In the genomic region with DNA sequence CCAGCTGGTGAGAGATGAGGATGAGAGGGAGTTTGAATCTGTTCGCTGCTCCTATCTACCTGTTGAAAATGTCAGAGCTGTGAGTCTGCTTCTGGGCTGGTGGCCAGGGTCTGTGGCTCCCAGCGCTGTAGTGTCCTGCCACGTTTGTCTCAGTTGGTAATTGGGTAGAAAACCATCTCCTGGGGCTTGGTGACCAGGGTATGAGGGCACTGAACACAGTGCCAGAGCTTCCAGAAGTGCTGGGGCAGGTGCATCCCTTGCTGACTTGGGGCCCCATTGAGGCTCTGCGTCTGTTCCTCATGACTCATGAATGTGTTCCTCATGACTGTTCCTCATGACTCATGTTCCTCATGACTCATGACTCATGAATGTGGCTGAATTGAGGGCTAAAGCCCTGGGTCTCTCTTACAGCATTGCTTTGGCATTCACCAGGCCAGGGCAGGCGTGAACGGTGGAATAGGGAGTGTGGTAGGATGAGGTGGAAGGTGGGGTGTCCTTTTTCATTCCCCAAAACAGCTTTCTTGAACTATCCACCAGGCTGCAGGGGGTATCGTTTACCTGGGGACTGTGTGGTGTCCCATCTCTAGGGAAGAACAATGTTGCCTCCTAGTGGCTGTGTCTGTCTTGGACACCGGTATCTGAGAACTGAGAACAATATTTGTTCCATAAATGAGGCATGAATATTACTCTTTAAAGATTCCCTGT, we compare ENCODE assay signal across 8 cellular contexts.
A peak's percentile ranks its signal among the peaks of the same experiment; 100 is the strongest.
DNase-seq lines count a peak whose midpoint lies in the region; ATAC-seq and TF ChIP-seq lines count a peak whose summit lies in the region.

No MANE protein-coding gene starts in this region.

- DNase-seq in Calu3 (peak; percentile 89), NCI-H748 (lab: John Stamatoyannopoulos, UW; ENCODE audit: unreplicated experiment) (peak; percentile 58), heart right ventricle (peak in 1 of 2 donors; percentile 23), smooth muscle cell of the brain vasculature (ENCODE audit: low read depth, low spot score) (peak; percentile 94)
- peak; percentile 68 for DNase-seq in activated naive CD4-positive, alpha-beta T cell treated with anti-CD3 and anti-CD28 coated beads for 36 hours
- DNase-seq in effector memory CD4-positive, alpha-beta T cell = no peak

- no peaks in the 10 kb centered on the region for H3K27me3 Mint-ChIP-seq in Calu3 (ENCODE audit: unreplicated experiment)
- H3K27me3 Mint-ChIP-seq in activated naive CD4-positive, alpha-beta T cell treated with anti-CD3 and anti-CD28 coated beads for 36 hours (ENCODE audit: low read depth) = peaks cover 20% of the 10 kb centered on the region

- TF ChIP-seq CTCF in Calu3 (IDR thresholded peaks at IDR 0.05; ENCODE audit: unreplicated experiment) (peak; percentile 61), heart right ventricle (IDR thresholded peaks at IDR 0.05) (peak in 5 of 9 donors; percentile 36 to 48 (median 38))

- H3K27me3 ChIP-seq in heart right ventricle = peaks cover 0 to 16% (median 0%) of the 10 kb centered on the region in 7 donors
- no peaks in the 10 kb centered on the region for H3K27me3 ChIP-seq in effector memory CD4-positive, alpha-beta T cell (replicated peaks; ENCODE audit: control insufficient read depth, insufficient read depth, low read length, poor library complexity, severe bottlenecking)

- peaks cover 0 to 37% (median 4%) of the 10 kb centered on the region in 9 donors for H3K4me1 ChIP-seq in heart right ventricle
- no peaks in the 10 kb centered on the region for H3K4me1 ChIP-seq in effector memory CD4-positive, alpha-beta T cell (ENCODE audit: control insufficient read depth, insufficient read depth, low read length, poor library complexity, severe bottlenecking)

- CTCF ChIA-PET in Calu3 (lab: Charles Lee) = interaction anchor here (0.6 to 2.2 kb wide), 9 partner anchors 18 to 329 kb away, joined by 3 to 33 read pairs (median 3); no protein-coding TSS in a partner anchor
- CTCF ChIA-PET in activated naive CD4-positive, alpha-beta T cell treated with anti-CD3 and anti-CD28 coated beads for 36 hours (lab: Charles Lee) = interaction anchor here (1.0 kb wide), 1 partner anchor 327 kb away, joined by 3 read pairs; no protein-coding TSS in a partner anchor

- H3K4me3 ChIP-seq in heart right ventricle = no peak overlapping the region
- no peak overlapping the region for H3K4me3 ChIP-seq in effector memory CD4-positive, alpha-beta T cell (ENCODE audit: insufficient read depth, low read depth, low read length, poor library complexity, severe bottlenecking)

- 52 to 66% methylated on average over 8 of the region's 8 CpGs for WGBS in heart right ventricle, 2 donors

- peak overlapping the region in 1 of 10 donors; percentile 66 for H3K27ac ChIP-seq in heart right ventricle
- H3K27ac ChIP-seq in effector memory CD4-positive, alpha-beta T cell (ENCODE audit: insufficient read depth, low read length, poor library complexity, severe bottlenecking) = no peak overlapping the region

- intact Hi-C loops in Calu3 (cut with micrococcal nuclease; ENCODE audit: unreplicated experiment) (loop anchor here (1.0 to 10.0 kb wide), 5 partner anchors 105 to 665 kb away; no protein-coding TSS in a partner anchor), heart right ventricle (cut with DNase I) (loop anchor here in 2 of 10 donors (10.0 kb wide), 3 partner anchors 105 to 325 kb away; no protein-coding TSS in a partner anchor)
- intact Hi-C loops in activated naive CD4-positive, alpha-beta T cell treated with anti-CD3 and anti-CD28 coated beads for 36 hours (cut with micrococcal nuclease) = loop anchor here (1.0 kb wide), 3 partner anchors 107 to 533 kb away; no protein-coding TSS in a partner anchor

- no TSS peak for BruUV-seq in Calu3 (replicated peaks; lab: Mats Ljungman, UMichigan)

- H3K9me3 ChIP-seq in heart right ventricle = no peaks in the 10 kb centered on the region
- H3K9me3 ChIP-seq in effector memory CD4-positive, alpha-beta T cell (ENCODE audit: control insufficient read depth, low read length) = no peaks in the 10 kb centered on the region

- peaks cover 46% of the 10 kb centered on the region for H3K4me1 Mint-ChIP-seq in Calu3 (ENCODE audit: low read depth, unreplicated experiment)
- H3K4me1 Mint-ChIP-seq in activated naive CD4-positive, alpha-beta T cell treated with anti-CD3 and anti-CD28 coated beads for 36 hours (ENCODE audit: low read depth) = peaks cover 13% of the 10 kb centered on the region

- H3K9me3 Mint-ChIP-seq in Calu3 (ENCODE audit: low read depth, unreplicated experiment) = no peaks in the 10 kb centered on the region
- H3K9me3 Mint-ChIP-seq in activated naive CD4-positive, alpha-beta T cell treated with anti-CD3 and anti-CD28 coated beads for 36 hours = no peaks in the 10 kb centered on the region

- H3K27ac Mint-ChIP-seq in Calu3 (ENCODE audit: unreplicated experiment) = peak overlapping the region; percentile 88
- H3K27ac Mint-ChIP-seq in activated naive CD4-positive, alpha-beta T cell treated with anti-CD3 and anti-CD28 coated beads for 36 hours = no peak overlapping the region

- H3K36me3 ChIP-seq in heart right ventricle = no peaks in the 10 kb centered on the region
- H3K36me3 ChIP-seq in effector memory CD4-positive, alpha-beta T cell (ENCODE audit: control insufficient read depth, insufficient read depth, low read length) = no peaks in the 10 kb centered on the region

- peak overlapping the region; percentile 35 for H3K4me3 Mint-ChIP-seq in Calu3 (ENCODE audit: low read depth, unreplicated experiment)
- H3K4me3 Mint-ChIP-seq in activated naive CD4-positive, alpha-beta T cell treated with anti-CD3 and anti-CD28 coated beads for 36 hours = no peak overlapping the region

- ATAC-seq in GM18870 (IDR thresholded peaks at IDR 0.05; ENCODE audit: unreplicated experiment) (peak; percentile 89), HG03095 (IDR thresholded peaks at IDR 0.05; ENCODE audit: unreplicated experiment) (peak; percentile 83), heart right ventricle (peak; percentile 38 to 96 (median 64))

- peaks cover 17% of the 10 kb centered on the region for H3K36me3 Mint-ChIP-seq in Calu3 (ENCODE audit: insufficient read depth, unreplicated experiment)
- no peaks in the 10 kb centered on the region for H3K36me3 Mint-ChIP-seq in activated naive CD4-positive, alpha-beta T cell treated with anti-CD3 and anti-CD28 coated beads for 36 hours (ENCODE audit: low read depth)

Comparison
In these comparisons a context has a peak if more than half of its experiments do, and no peak if none do; other contexts are left out.
1. DNase-seq: peak in Calu3 (single experiment), NCI-H748 (single experiment), activated naive CD4-positive, alpha-beta T cell treated with anti-CD3 and anti-CD28 coated beads for 36 hours (single experiment) and smooth muscle cell of the brain vasculature (single experiment); none in effector memory CD4-positive, alpha-beta T cell (0 of 3).
2. Peak in every context shown above with its lines, with median percentiles within 50 percentile points of each other: ATAC-seq.